8 cellular contexts compared by ENCODE assay signal in genomic region chr19:38684078-38684861, GRCh38. TPM values are rescaled to one million over a fixed set of nuclear protein-coding genes. Genes with fewer than 3 reads are reported as not detected.
DNase-seq lines count a peak whose midpoint lies in the region; ATAC-seq and TF ChIP-seq lines count a peak whose summit lies in the region.

No MANE protein-coding gene starts in this region.

- H3K4me3 Mint-ChIP-seq in naive thymus-derived CD8-positive, alpha-beta T cell, result peak overlapping the region in 2 of 10 donors; percentile 47 to 55

- DNase-seq in Peyer's patch (peak in 2 of 3 donors; percentile 88 to 91), mammary epithelial cell (peak; percentile 98), thyroid gland (peak; percentile 31 to 42)
- DNase-seq in naive thymus-derived CD8-positive, alpha-beta T cell, result no peak

- H2AFZ ChIP-seq in mammary epithelial cell (ENCODE audit: low read depth, low read length), result no peak overlapping the region

- peak overlapping the region; percentile 92 for H3K27ac ChIP-seq in 22Rv1
- peak overlapping the region; percentile 55 to 98 (median 94) for H3K27ac ChIP-seq in Peyer's patch
- peak overlapping the region; percentile 99 for H3K27ac ChIP-seq in mammary epithelial cell (ENCODE audit: insufficient read depth, low read depth, low read length)
- peak overlapping the region; percentile 88 to 92 for H3K27ac ChIP-seq in liver (ENCODE audit: low read depth in 1 of 2, low read length in 2 of 2)
- peak overlapping the region; percentile 98 to 100 (median 99) for H3K27ac ChIP-seq in thyroid gland

- H3K4me1 ChIP-seq in Peyer's patch, result peaks cover 7 to 83% (median 34%) of the 10 kb centered on the region in 4 donors
- peaks cover 76% of the 10 kb centered on the region for H3K4me1 ChIP-seq in mammary epithelial cell (ENCODE audit: insufficient read depth, low read length)
- H3K4me1 ChIP-seq in liver (ENCODE audit: control insufficient read depth in 4 of 4, insufficient read depth in 4 of 4, low read length in 3 of 4), result peaks cover 25 to 55% (median 42%) of the 10 kb centered on the region in 4 donors
- H3K4me1 ChIP-seq in thyroid gland, result peaks cover 62 to 93% of the 10 kb centered on the region in 2 donors

- intact Hi-C loops in mammary epithelial cell (cut with micrococcal nuclease), result loop anchor here (1.0 kb wide), 1 partner anchor 8 kb away; no protein-coding TSS in a partner anchor
- intact Hi-C loops in thyroid gland (cut with DNase I), result no loop called here

- peaks cover 0 to 5% (median 2%) of the 10 kb centered on the region in 3 donors for H3K36me3 Mint-ChIP-seq in naive thymus-derived CD8-positive, alpha-beta T cell

- ATAC-seq in GM18502 (IDR thresholded peaks at IDR 0.05; ENCODE audit: poor library complexity, unreplicated experiment), result peak; percentile 48
- no peak for ATAC-seq in naive thymus-derived CD8-positive, alpha-beta T cell
- no peak for ATAC-seq in HG03097 (IDR thresholded peaks at IDR 0.05; ENCODE audit: low FRiP score, unreplicated experiment)

- peaks cover 0 to 24% (median 4%) of the 10 kb centered on the region in 5 donors for H3K27me3 Mint-ChIP-seq in naive thymus-derived CD8-positive, alpha-beta T cell

- H4K20me1 ChIP-seq in mammary epithelial cell (ENCODE audit: insufficient read depth, low read length), result no peaks in the 10 kb centered on the region

- POLR2A ChIA-PET in naive thymus-derived CD8-positive, alpha-beta T cell (lab: Charles Lee), result no interaction called here

- CTCF ChIA-PET in mammary epithelial cell (lab: Charles Lee; ENCODE audit: low non-redundant PET), result interaction anchor here (0.6 kb wide), 1 partner anchor 153 kb away, joined by 3 read pairs; no protein-coding TSS in a partner anchor

- peak overlapping the region; percentile 98 for H3K9ac ChIP-seq in mammary epithelial cell (ENCODE audit: insufficient read depth, low read length)
- H3K9ac ChIP-seq in liver (ENCODE audit: low read depth in 1 of 2, low read length in 2 of 2), result peak overlapping the region; percentile 21 to 32

- peaks cover 87% of the 10 kb centered on the region for H3K79me2 ChIP-seq in mammary epithelial cell (ENCODE audit: insufficient read depth, low read length)

- H3K27me3 ChIP-seq in Peyer's patch (no peaks in the 10 kb centered on the region), mammary epithelial cell (ENCODE audit: insufficient read depth, low read length) (no peaks in the 10 kb centered on the region), liver (ENCODE audit: control insufficient read depth in 4 of 4, insufficient read depth in 4 of 4, low read length in 3 of 4) (no peaks in the 10 kb centered on the region), thyroid gland (no peaks in the 10 kb centered on the region)

- dilution Hi-C loops in mammary epithelial cell (cut with HindIII; ENCODE audit: low sequenced_read_pairs), result no loop called here

- TF ChIP-seq CTCF in 22Rv1 (IDR thresholded peaks at IDR 0.05), result no peak
- no peak for TF ChIP-seq CTCF in Peyer's patch (IDR thresholded peaks at IDR 0.05)
- TF ChIP-seq CTCF in mammary epithelial cell (conservative IDR thresholded peaks at IDR 0.05 in 1 of 2, IDR thresholded peaks at IDR 0.05 in 1 of 2; ENCODE audit: extremely low read depth in 1 of 2, insufficient read depth in 1 of 2, low read depth in 1 of 2, low read length in 2 of 2), result no peak
- no peak for TF ChIP-seq CTCF in liver (IDR thresholded peaks at IDR 0.05; ENCODE audit: low read depth, low read length, missing input control)
- TF ChIP-seq CTCF in thyroid gland (IDR thresholded peaks at IDR 0.05), result no peak

- peaks cover 18 to 94% (median 55%) of the 10 kb centered on the region in 4 donors for H3K4me1 Mint-ChIP-seq in naive thymus-derived CD8-positive, alpha-beta T cell

- 5% methylated on average over 7 of the region's 7 CpGs for WGBS in mammary epithelial cell (ENCODE audit: low coverage, missing lambda C conversion rate)
- 67% methylated on average over 7 of the region's 7 CpGs for WGBS in liver
- WGBS in thyroid gland, 2 donors, result 33% methylated on average over 7 of the region's 7 CpGs

- H3K4me2 ChIP-seq in mammary epithelial cell (ENCODE audit: insufficient read depth, low read depth, low read length), result peak overlapping the region; percentile 54

- H3K9me3 ChIP-seq in Peyer's patch (no peaks in the 10 kb centered on the region), mammary epithelial cell (replicated peaks; ENCODE audit: insufficient read depth, low read length) (peaks cover 7% of the 10 kb centered on the region), liver (ENCODE audit: control insufficient read depth in 4 of 4, low read length in 3 of 4) (no peaks in the 10 kb centered on the region), thyroid gland (no peaks in the 10 kb centered on the region)

- no peaks in the 10 kb centered on the region for H3K36me3 ChIP-seq in Peyer's patch
- H3K36me3 ChIP-seq in mammary epithelial cell (ENCODE audit: insufficient read depth, low read length), result peaks cover 22% of the 10 kb centered on the region
- H3K36me3 ChIP-seq in liver (ENCODE audit: control insufficient read depth in 4 of 4, insufficient read depth in 3 of 4, low read depth in 1 of 4, low read length in 3 of 4), result no peaks in the 10 kb centered on the region
- H3K36me3 ChIP-seq in thyroid gland, result no peaks in the 10 kb centered on the region

- no peak for TF ChIP-seq RAD21 in liver (IDR thresholded peaks at IDR 0.05)

- in situ Hi-C loops in mammary epithelial cell (cut with MboI; ENCODE audit: low sequenced_read_pairs in 2 of 2), result no loop called here

- H3K9me3 Mint-ChIP-seq in naive thymus-derived CD8-positive, alpha-beta T cell, result no peaks in the 10 kb centered on the region

- H3K4me3 ChIP-seq in Peyer's patch (peak overlapping the region in 1 of 4 donors; percentile 24), mammary epithelial cell (replicated peaks in 1 of 3; ENCODE audit: insufficient read depth in 1 of 3, low read depth in 2 of 3, low read length in 3 of 3) (no peak overlapping the region), liver (ENCODE audit: low read depth in 1 of 3, low read length in 3 of 3) (no peak overlapping the region), thyroid gland (replicated peaks in 1 of 3) (no peak overlapping the region)

- no TSS peak for BruUV-seq in mammary epithelial cell (replicated peaks; lab: Mats Ljungman, UMichigan)

- H3K27ac Mint-ChIP-seq in naive thymus-derived CD8-positive, alpha-beta T cell, result peak overlapping the region in 5 of 10 donors; percentile 41 to 89 (median 69)

- TF ChIP-seq POLR2A in Peyer's patch (IDR thresholded peaks at IDR 0.05), result peak in 1 of 2 donors; percentile 41
- no peak for TF ChIP-seq POLR2A in thyroid gland (IDR thresholded peaks at IDR 0.05)

TF ChIP-seq in liver, 16 proteins besides CTCF, POLR2A, EP300 and RAD21:
- TF ChIP-seq JUND (IDR thresholded peaks at IDR 0.05), result peak; percentile 23 to 32
- no peak for TF ChIP-seq GABPA (IDR thresholded peaks at IDR 0.05 in 1 of 2, conservative IDR thresholded peaks at IDR 0.05 in 1 of 2)

RNA-seq across cellular contexts. Expression of gene ACTN4, which starts 36.8 kb away (rescaled TPM):
- total RNA-seq in Peyer's patch, result 1,000 to 10,000 TPM in 1 of 4 donors, 100 to 1,000 TPM in 3; 360 to 1,049 (median 814) TPM
- total RNA-seq in mammary epithelial cell, result 1,000 to 10,000 TPM in 1 of 2 donors, 100 to 1,000 TPM in 1; 951 to 1,146 TPM
- polyA plus RNA-seq in mammary epithelial cell, result 524 TPM
- polyA minus RNA-seq in mammary epithelial cell, result 912 TPM
- total RNA-seq in liver, result 100 to 1,000 TPM in 1 of 2 donors, 10 to 100 TPM in 1; 93.9 to 164 TPM
- 100 to 1,000 TPM in 1 of 2 donors, 10 to 100 TPM in 1; 35.4 to 104 TPM for polyA plus RNA-seq in liver
- 100 to 1,000 TPM; 191 to 479 (median 365) TPM for total RNA-seq in thyroid gland
- 10 to 100 TPM; 52.9 to 57.6 TPM for total RNA-seq in naive thymus-derived CD8-positive, alpha-beta T cell
- polyA plus RNA-seq in naive thymus-derived CD8-positive, alpha-beta T cell, result 1 to 10 TPM; 3.2 to 8.5 (median 4.8) TPM

Comparison
In these comparisons a context has a peak if more than half of its experiments do, and no peak if none do; other contexts are left out.
1. DNase-seq: peak in Peyer's patch (2 of 3), mammary epithelial cell (single experiment) and thyroid gland (2 of 2); none in naive thymus-derived CD8-positive, alpha-beta T cell (0 of 10).
2. Peak in every context shown above with its lines, with median percentiles within 50 percentile points of each other: H3K27ac ChIP-seq.